In the genomic region with DNA sequence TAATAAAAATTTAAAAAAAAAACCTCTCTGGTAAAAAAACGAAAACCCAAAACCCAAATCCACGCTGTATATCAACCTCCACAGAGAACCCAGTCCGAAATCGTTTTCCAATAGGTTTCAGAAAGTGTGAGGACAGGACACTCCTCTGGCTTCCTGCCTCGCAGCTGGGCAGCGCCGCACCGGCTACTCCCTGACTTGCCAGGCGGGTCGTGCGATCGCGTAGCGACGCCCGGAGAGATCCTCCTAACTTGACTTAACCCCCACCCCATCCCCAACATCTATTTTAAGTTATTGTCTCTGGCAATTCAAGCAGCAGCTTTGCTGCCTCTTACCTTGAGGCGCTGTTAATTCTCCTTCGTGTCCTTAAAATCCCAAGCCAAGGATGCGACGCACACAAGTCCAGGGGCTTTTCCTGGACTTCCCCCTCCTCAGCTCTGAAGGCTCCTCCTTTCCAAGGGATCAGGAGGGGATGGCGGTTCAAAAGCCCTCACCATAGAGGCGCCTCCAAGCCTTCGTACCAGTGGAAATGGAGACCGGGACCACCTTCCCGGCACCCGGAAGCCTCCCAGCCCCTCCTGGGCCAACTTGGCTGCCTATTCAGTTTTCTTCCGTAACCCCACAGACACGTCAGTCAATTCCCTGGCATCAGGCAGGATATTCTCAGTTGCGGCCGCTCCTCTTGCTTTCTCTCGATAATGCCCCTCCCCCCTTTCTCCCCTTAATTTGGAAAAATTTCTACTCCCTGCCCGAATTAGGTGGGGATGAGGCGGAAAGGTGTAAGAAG, we compare ENCODE assay signal across 9 cellular contexts. TPM values are rescaled to one million over a fixed set of nuclear protein-coding genes. Genes with fewer than 3 reads are reported as not detected.
A peak's percentile ranks its signal among the peaks of the same experiment; 100 is the strongest.
DNase-seq lines count a peak whose midpoint lies in the region; ATAC-seq and TF ChIP-seq lines count a peak whose summit lies in the region.
"Had no signal": no experiment of that assay in that cellular context is flagged by ENCODE, and none has a peak within 500 bp of the region (broad histone marks: within the 10 kb centered on the region; RNA-seq: fewer than 3 reads in every experiment).

No MANE protein-coding gene starts in this region.

- DNase-seq in NCI-H82 (lab: John Stamatoyannopoulos, UW) (peak; percentile 27), NCI-H82 treated with DMSO at 0.1 percent for 48 hours (lab: John Stamatoyannopoulos, UW; ENCODE audit: unreplicated experiment) (no peak), NCI-H510A (lab: John Stamatoyannopoulos, UW) (peak; percentile 11), endothelial cell (ENCODE audit: low spot score) (peak; percentile 58), omental fat pad (ENCODE audit: low spot score) (no peak)
- DNase-seq in stimulated activated CD4-positive, alpha-beta T cell treated with anti-CD3 and anti-CD28 coated beads, Interleukin-12 subunit alpha, Interleukin-12 subunit beta, amount 100 ng/mL, for 4 hours: no peak
- DNase-seq in activated CD8-positive, alpha-beta memory T cell treated with anti-CD3 and anti-CD28 coated beads, Interleukin-2, amount 50 U/mL, for 4 hours: no peak

- no peaks in the 10 kb centered on the region for H3K9me3 Mint-ChIP-seq in endothelial cell (ENCODE audit: unreplicated experiment)

- peaks cover 14% of the 10 kb centered on the region for H3K4me1 Mint-ChIP-seq in endothelial cell (ENCODE audit: unreplicated experiment)

- peak overlapping the region; percentile 64 for H3K27ac Mint-ChIP-seq in endothelial cell (ENCODE audit: unreplicated experiment)
- H3K27ac Mint-ChIP-seq: CD4-positive, CD25-positive, alpha-beta regulatory T cell had no signal

- peak; percentile 41 for ATAC-seq in omental fat pad (ENCODE audit: low FRiP score)
- ATAC-seq in HG03025 (IDR thresholded peaks at IDR 0.05; ENCODE audit: low FRiP score, unreplicated experiment): no peak

- TF ChIP-seq CTCF in endothelial cell (IDR thresholded peaks at IDR 0.05; ENCODE audit: unreplicated experiment): no peak
- no peak for TF ChIP-seq CTCF in omental fat pad (IDR thresholded peaks at IDR 0.05)

- H3K27me3 Mint-ChIP-seq in endothelial cell (ENCODE audit: unreplicated experiment): peaks cover 23% of the 10 kb centered on the region

- H3K36me3 Mint-ChIP-seq in endothelial cell (ENCODE audit: low read depth, unreplicated experiment): no peaks in the 10 kb centered on the region
- H3K36me3 Mint-ChIP-seq: CD4-positive, CD25-positive, alpha-beta regulatory T cell had no signal

- H3K4me3 Mint-ChIP-seq in endothelial cell (ENCODE audit: unreplicated experiment): peak overlapping the region; percentile 94

RNA-seq across cellular contexts. Expression of gene LINGO2, which starts 0.6 kb away (rescaled TPM):
- total RNA-seq in endothelial cell (ENCODE audit: unreplicated experiment) (3.1 TPM), omental fat pad (not detected)
- total RNA-seq: CD4-positive, CD25-positive, alpha-beta regulatory T cell had no signal

Comparison
In these comparisons a context has a peak if more than half of its experiments do, and no peak if none do; other contexts are left out.
1. DNase-seq: peak in NCI-H82 (single experiment), NCI-H510A (single experiment) and endothelial cell (single experiment); none in NCI-H82 treated with DMSO at 0.1 percent for 48 hours (single experiment), omental fat pad (single experiment), stimulated activated CD4-positive, alpha-beta T cell treated with anti-CD3 and anti-CD28 coated beads, Interleukin-12 subunit alpha, Interleukin-12 subunit beta, amount 100 ng/mL, for 4 hours (single experiment) and activated CD8-positive, alpha-beta memory T cell treated with anti-CD3 and anti-CD28 coated beads, Interleukin-2, amount 50 U/mL, for 4 hours (single experiment).